ENCODE assay signal across 8 cellular contexts in the genomic region with DNA sequence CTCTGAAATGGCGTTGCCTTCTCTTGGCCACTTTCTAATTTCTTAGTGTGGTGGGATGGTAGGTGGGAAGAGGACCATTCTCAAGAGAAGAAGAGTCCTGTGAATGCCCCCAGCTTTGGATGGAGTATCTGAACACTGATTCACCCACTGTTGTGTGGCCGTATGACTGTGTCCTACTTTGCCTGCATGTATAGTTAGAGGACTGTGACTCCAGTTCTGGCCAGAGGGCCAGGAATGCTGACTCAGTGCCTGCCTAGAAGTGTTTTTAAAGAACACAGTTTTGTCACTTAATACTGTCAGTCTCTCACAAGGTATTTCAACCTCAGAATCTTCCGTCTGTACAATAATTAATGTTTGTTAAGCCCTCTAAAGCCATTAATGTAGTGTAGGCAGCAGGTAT. TPM values are rescaled to one million over a fixed set of nuclear protein-coding genes. Genes with fewer than 3 reads are reported as not detected.
A peak's percentile ranks its signal among the peaks of the same experiment; 100 is the strongest.
DNase-seq lines count a peak whose midpoint lies in the region; ATAC-seq and TF ChIP-seq lines count a peak whose summit lies in the region.

No MANE protein-coding gene starts in this region.

- H3K27ac ChIP-seq in SJSA1: no peak overlapping the region
- H3K27ac ChIP-seq in esophagus muscularis mucosa (replicated peaks in 1 of 4): no peak overlapping the region
- peak overlapping the region; percentile 100 for H3K27ac ChIP-seq in psoas muscle

- peaks cover 71% of the 10 kb centered on the region for H3K36me3 ChIP-seq in SJSA1
- peaks cover 20 to 52% (median 38%) of the 10 kb centered on the region in 4 donors for H3K36me3 ChIP-seq in esophagus muscularis mucosa
- H3K36me3 ChIP-seq in psoas muscle (ENCODE audit: insufficient read depth in 1 of 2, low read depth in 1 of 2): peaks cover 19 to 46% of the 10 kb centered on the region in 2 donors

- no peak for TF ChIP-seq CTCF in esophagus muscularis mucosa (IDR thresholded peaks at IDR 0.05)
- no peak for TF ChIP-seq CTCF in psoas muscle (IDR thresholded peaks at IDR 0.05)

- TF ChIP-seq EP300 in esophagus muscularis mucosa (IDR thresholded peaks at IDR 0.05): no peak

- WGBS in esophagus muscularis mucosa: 52% methylated on average over 3 of the region's 3 CpGs
- WGBS in psoas muscle, 3 donors: 38 to 43% (median 41%) methylated on average over 3 of the region's 3 CpGs

- intact Hi-C loops in esophagus muscularis mucosa (cut with DNase I): loop anchor here (10.0 kb wide), 1 partner anchor 380 kb away; a partner anchor contains a TSS
- intact Hi-C loops in psoas muscle (cut with DNase I): no loop called here

- H3K27me3 ChIP-seq in SJSA1 (replicated peaks) (no peaks in the 10 kb centered on the region), esophagus muscularis mucosa (no peaks in the 10 kb centered on the region), psoas muscle (ENCODE audit: insufficient read depth in 3 of 3, low read length in 2 of 3) (no peaks in the 10 kb centered on the region)

- peak overlapping the region; percentile 97 for H3K4me3 ChIP-seq in GM08714 (ENCODE audit: low read length)
- H3K4me3 ChIP-seq in SJSA1: peak overlapping the region; percentile 97; the same call in 1 of the 2 replicates
- H3K4me3 ChIP-seq in esophagus muscularis mucosa: peak overlapping the region in 3 of 4 donors; percentile 10 to 99 (median 98)
- H3K4me3 ChIP-seq in psoas muscle: peak overlapping the region; percentile 98

- TF ChIP-seq POLR2A in esophagus muscularis mucosa (IDR thresholded peaks at IDR 0.05; ENCODE audit: low read depth): no peak

- H3K9me3 ChIP-seq in SJSA1 (replicated peaks) (no peaks in the 10 kb centered on the region), esophagus muscularis mucosa (no peaks in the 10 kb centered on the region), psoas muscle (no peaks in the 10 kb centered on the region)

- DNase-seq in SJSA1 (ENCODE audit: low read depth in 1 of 2, low spot score in 2 of 2) (no peak), esophagus muscularis mucosa (ENCODE audit: extremely low spot score) (no peak), psoas muscle (no peak)
- no peak for DNase-seq in central memory CD4-positive, alpha-beta T cell
- no peak for DNase-seq in activated effector memory CD4-positive, alpha-beta T cell treated with anti-CD3 and anti-CD28 coated beads, Interleukin-2, amount 50 U/mL, for 16 hours

- H3K4me1 ChIP-seq in SJSA1 (replicated peaks): peaks cover 34% of the 10 kb centered on the region
- peaks cover 37 to 40% (median 38%) of the 10 kb centered on the region in 4 donors for H3K4me1 ChIP-seq in esophagus muscularis mucosa
- H3K4me1 ChIP-seq in psoas muscle: peaks cover 30% of the 10 kb centered on the region

- ATAC-seq in psoas muscle (peak; percentile 53 to 73 (median 61)), HG02678 (IDR thresholded peaks at IDR 0.05; ENCODE audit: unreplicated experiment) (no peak), GM21786 (IDR thresholded peaks at IDR 0.05; ENCODE audit: unreplicated experiment) (no peak)

RNA-seq across cellular contexts. Expression of a gene that starts 2.1 kb away (rescaled TPM):
- total RNA-seq in SJSA1 (2014; rRNA removed; shearing (Covaris generic)): 207 and 285 TPM in 2 replicates
- total RNA-seq in esophagus muscularis mucosa (100 to 1,000 TPM in 1 of 4 donors, 10 to 100 TPM in 3; 67.7 to 110 (median 89.6) TPM), psoas muscle (10 to 100 TPM; 40.1 to 98.2 (median 88.6) TPM)
- 100 to 1,000 TPM in 2 of 3 donors, 10 to 100 TPM in 1; 62.6 to 136 (median 117) TPM for polyA plus RNA-seq in psoas muscle

Comparison
In these comparisons a context has a peak if more than half of its experiments do, and no peak if none do; other contexts are left out.
1. ATAC-seq: peak in psoas muscle (4 of 4); none in HG02678 (single experiment) and GM21786 (single experiment).
2. Peak in every context shown above with its lines, with median percentiles within 50 percentile points of each other: H3K4me3 ChIP-seq.